12 cellular contexts compared by ENCODE assay signal in the genomic region with DNA sequence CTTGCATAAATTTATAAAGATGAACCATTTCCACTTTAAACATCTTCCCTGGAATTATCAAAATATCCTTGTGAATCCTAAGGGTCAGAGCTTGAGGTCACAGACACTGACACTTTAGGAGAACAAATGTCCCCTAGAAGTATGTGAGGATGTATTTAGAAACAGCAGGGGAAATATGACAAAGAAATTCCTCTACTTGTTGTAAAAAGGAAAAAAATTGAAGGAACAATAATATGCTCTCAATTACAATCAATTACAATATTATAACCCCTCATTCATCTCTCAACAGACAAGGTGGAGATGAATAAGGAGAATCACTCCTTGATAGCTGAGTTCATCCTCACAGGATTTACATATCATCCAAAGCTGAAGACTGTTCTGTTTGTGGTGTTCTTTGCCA. TPM values are rescaled to one million over a fixed set of nuclear protein-coding genes. Genes with fewer than 3 reads are reported as not detected.
"Had no signal": no experiment of that assay in that cellular context is flagged by ENCODE, and none has a peak within 500 bp of the region (broad histone marks: within the 10 kb centered on the region; RNA-seq: fewer than 3 reads in every experiment).

A gene with protein sequence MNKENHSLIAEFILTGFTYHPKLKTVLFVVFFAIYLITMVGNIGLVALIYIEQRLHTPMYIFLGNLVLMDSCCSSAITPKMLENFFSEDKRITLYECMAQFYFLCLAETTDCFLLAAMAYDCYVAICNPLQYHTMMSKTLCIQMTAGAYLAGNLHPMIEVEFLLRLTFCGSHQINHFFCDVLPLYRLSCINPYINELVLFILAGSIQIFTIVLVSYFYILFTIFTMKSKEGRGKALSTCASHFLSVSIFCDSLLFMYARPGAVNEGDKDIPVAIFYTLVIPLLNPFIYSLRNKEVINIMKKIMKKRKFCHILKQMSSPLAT (plus strand): TSS at position 301 of the 400 bp plus-strand sequence. CDS start 0 bp downstream, at position 301.

- H2AFZ ChIP-seq: GM23248, GM23338 had no signal

- FAIRE-seq: H1, H54 had no signal

- H3K4me2 ChIP-seq: GM23338 had no signal

- H3K4me3 ChIP-seq: GM23248, GM23338, HAP-1 had no signal

- H3K9ac ChIP-seq: GM23248 had no signal

- H3K36me3 ChIP-seq: HAP-1 had no signal

- H3K27ac ChIP-seq: GM23248 had no signal

- H3K4me1 ChIP-seq: HAP-1 had no signal

- H3K9me3 ChIP-seq: HAP-1 had no signal

- ATAC-seq: GM23338, HCT116 had no signal

- DNase-seq: GM23248, GOT3, H7, H9, HCEC 1CT, HFFc6 had no signal

RNA-seq across cellular contexts. Expression of the gene that starts here (rescaled TPM):
- total RNA-seq: GM23248, GM23338, H1, H4, H7, H9, HFFc6 had no signal
- polyA plus RNA-seq: GM23248, GM23338, H1 had no signal
